21 cellular contexts compared by ENCODE assay signal in the genomic region with DNA sequence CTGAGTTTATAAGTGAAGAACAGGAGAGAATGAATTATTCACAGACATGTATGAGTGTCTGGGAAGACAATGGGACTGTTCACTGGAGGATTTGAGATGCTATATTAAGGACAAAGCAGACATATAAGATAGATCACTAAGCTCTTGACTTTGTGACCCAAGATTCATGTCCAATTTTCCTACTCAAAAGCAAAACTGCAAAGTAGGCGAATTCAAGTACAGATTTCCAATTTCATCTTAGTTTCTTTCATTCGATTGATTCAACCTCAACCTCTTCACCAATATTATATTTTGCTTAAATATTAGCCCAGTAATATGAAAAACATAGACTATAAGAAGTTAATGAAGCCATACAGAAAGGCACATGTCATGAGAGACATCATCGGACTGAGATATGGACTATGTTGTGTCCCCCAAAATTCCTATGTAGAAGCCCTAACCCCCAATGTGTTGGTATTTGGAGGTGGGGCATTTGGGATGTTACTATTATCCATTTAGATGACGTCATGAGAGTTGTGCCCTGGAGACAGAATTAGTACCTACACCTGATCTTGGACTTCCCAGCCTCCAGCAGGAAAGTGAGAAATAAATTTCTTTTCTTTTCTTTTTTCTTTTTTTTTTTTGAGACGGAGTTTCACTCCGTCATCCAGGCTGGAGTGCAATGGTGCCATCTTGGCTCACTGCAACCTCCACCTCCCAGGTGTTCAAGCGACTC.
DNase-seq lines count a peak whose midpoint lies in the region; ATAC-seq, FAIRE-seq and TF ChIP-seq lines count a peak whose summit lies in the region.
"Had no signal": no experiment of that assay in that cellular context is flagged by ENCODE, and none has a peak within 500 bp of the region (broad histone marks: within the 10 kb centered on the region; RNA-seq: fewer than 3 reads in every experiment).

No MANE protein-coding gene starts in this region.

- peaks cover 16% of the 10 kb centered on the region for H3K27me3 Mint-ChIP-seq in CD8-positive, alpha-beta T cell (ENCODE audit: low read depth)

- TF ChIP-seq EP300 in GM12878 (IDR thresholded peaks at IDR 0.05; ENCODE audit: borderline replicate concordance in 1 of 2, control insufficient read depth in 1 of 2, low read depth in 2 of 2, low read length in 2 of 2), result no peak

- no peak overlapping the region for H3K4me2 ChIP-seq in GM12878 (ENCODE audit: control insufficient read depth, insufficient read depth)
- H3K4me2 ChIP-seq in keratinocyte (ENCODE audit: control insufficient read depth, extremely low read depth, insufficient read depth, low read depth, low read length), result no peak overlapping the region
- H3K4me2 ChIP-seq: GM23338 had no signal

- TF ChIP-seq POLR2A in GM12878 (IDR thresholded peaks at IDR 0.05; ENCODE audit: low read depth, low read length) (no peak), adrenal gland (IDR thresholded peaks at IDR 0.05) (no peak)

- no peak for TF ChIP-seq RAD21 in GM12878 (IDR thresholded peaks at IDR 0.05; ENCODE audit: insufficient read depth, low read depth, low read length)

- intact Hi-C loops in GM12878 (cut with micrococcal nuclease; ENCODE audit: unreplicated experiment) (no loop called here), adrenal gland (cut with DNase I) (no loop called here)
- intact Hi-C loops in CD8-positive, alpha-beta T cell (cut with DNase I, micrococcal nuclease), result no loop called here

- H4K20me1 ChIP-seq in GM12878 (ENCODE audit: control insufficient read depth, insufficient read depth) (no peaks in the 10 kb centered on the region), keratinocyte (ENCODE audit: control insufficient read depth, extremely low read depth, insufficient read depth, low read length) (no peaks in the 10 kb centered on the region)

- no peaks in the 10 kb centered on the region for H3K36me3 ChIP-seq in GM12878 (ENCODE audit: control insufficient read depth in 2 of 2, insufficient read depth in 2 of 2, low read length in 1 of 2)
- no peaks in the 10 kb centered on the region for H3K36me3 ChIP-seq in keratinocyte (ENCODE audit: control insufficient read depth in 2 of 2, extremely low read depth in 1 of 2, insufficient read depth in 2 of 2, low read length in 2 of 2)
- no peaks in the 10 kb centered on the region for H3K36me3 ChIP-seq in CD8-positive, alpha-beta T cell (ENCODE audit: insufficient read depth, low read length)
- no peaks in the 10 kb centered on the region for H3K36me3 ChIP-seq in adrenal gland (replicated peaks in 1 of 2)
- H3K36me3 ChIP-seq: BE2C had no signal

- 57% methylated on average over 7 of the region's 7 CpGs for WGBS in GM12878 (ENCODE audit: insufficient coverage, insufficient replicate concordance, low lambda C conversion rate, missing lambda C conversion rate)
- 77 to 85% (median 84%) methylated on average over 7 of the region's 7 CpGs for WGBS in adrenal gland, 4 donors

- no TSS peak for BruUV-seq in GM12878 (replicated peaks; lab: Mats Ljungman, UMichigan)

- H3K9ac ChIP-seq in GM12878 (ENCODE audit: control insufficient read depth, insufficient read depth, low read length), result no peak overlapping the region
- no peak overlapping the region for H3K9ac ChIP-seq in keratinocyte (ENCODE audit: control insufficient read depth, extremely low read depth, insufficient read depth, low read length)

- ATAC-seq in GM12878, result no peak
- ATAC-seq in GM21825 (IDR thresholded peaks at IDR 0.05; ENCODE audit: unreplicated experiment), result no peak
- ATAC-seq in CD8-positive, alpha-beta T cell, result no peak
- ATAC-seq: GM23338 had no signal

- no peak overlapping the region for H3K27ac ChIP-seq in GM12878 (ENCODE audit: control insufficient read depth, insufficient read depth)
- H3K27ac ChIP-seq in keratinocyte (ENCODE audit: control insufficient read depth, insufficient read depth, low read length), result no peak overlapping the region
- H3K27ac ChIP-seq in CD8-positive, alpha-beta T cell (ENCODE audit: low read depth, low read length), result no peak overlapping the region
- no peak overlapping the region for H3K27ac ChIP-seq in adrenal gland

- DNase-seq in COLO829 (ENCODE audit: low spot score), result peak; percentile 31
- peak; percentile 6 for DNase-seq in RPMI7951 (ENCODE audit: low read depth)
- DNase-seq in GM12878 (ENCODE audit: low read depth, low spot score), result no peak
- no peak for DNase-seq in keratinocyte (ENCODE audit: low read depth, low spot score)
- no peak for DNase-seq in CD1c-positive myeloid dendritic cell (ENCODE audit: extremely low spot score)
- no peak for DNase-seq in CD8-positive, alpha-beta T cell
- DNase-seq in adrenal gland, result no peak
- DNase-seq: ACHN; BE2C; C1 segment of cervical spinal cord; Calu3; CD4-positive, alpha-beta T cell; DMS79 treated with DMSO at 0.1 percent for 48 hours; GF-D8; HCEC 1CT; Karpas-422; KBM-7 had no signal

- H3K4me1 ChIP-seq in GM12878 (ENCODE audit: control insufficient read depth, insufficient read depth, low read length), result no peaks in the 10 kb centered on the region
- peaks cover 24% of the 10 kb centered on the region for H3K4me1 ChIP-seq in keratinocyte (ENCODE audit: control insufficient read depth, extremely low read depth, insufficient read depth, low read length)
- H3K4me1 ChIP-seq in CD8-positive, alpha-beta T cell (ENCODE audit: insufficient read depth, low read length), result no peaks in the 10 kb centered on the region
- H3K4me1 ChIP-seq in adrenal gland (replicated peaks in 1 of 2), result no peaks in the 10 kb centered on the region
- H3K4me1 ChIP-seq: BE2C had no signal

- no peaks in the 10 kb centered on the region for H3K9me3 Mint-ChIP-seq in CD8-positive, alpha-beta T cell
- H3K9me3 Mint-ChIP-seq: CD4-positive, alpha-beta T cell; GM23338 had no signal

- no peaks in the 10 kb centered on the region for H3K9me1 ChIP-seq in keratinocyte (ENCODE audit: control insufficient read depth, extremely low read depth, insufficient read depth, low read length)

- SMC1A ChIA-PET in GM12878 (lab: Charles Lee; ENCODE audit: uncharacterized antibody, unreplicated experiment), result no interaction called here

- H3K9me3 ChIP-seq in GM12878 (replicated peaks; ENCODE audit: control insufficient read depth, insufficient read depth, low read length), result no peaks in the 10 kb centered on the region
- no peaks in the 10 kb centered on the region for H3K9me3 ChIP-seq in keratinocyte (ENCODE audit: control insufficient read depth, low read depth, low read length)
- H3K9me3 ChIP-seq in CD8-positive, alpha-beta T cell (ENCODE audit: low read length), result no peaks in the 10 kb centered on the region
- no peaks in the 10 kb centered on the region for H3K9me3 ChIP-seq in adrenal gland (replicated peaks in 1 of 3)
- H3K9me3 ChIP-seq: BE2C had no signal

- H3K36me3 Mint-ChIP-seq in CD8-positive, alpha-beta T cell, result no peaks in the 10 kb centered on the region

- no peak overlapping the region for H3K27ac Mint-ChIP-seq in CD8-positive, alpha-beta T cell
- H3K27ac Mint-ChIP-seq: CD4-positive, alpha-beta T cell; GM23338 had no signal

- H3K4me1 Mint-ChIP-seq in CD8-positive, alpha-beta T cell (ENCODE audit: low read depth), result peaks cover 3% of the 10 kb centered on the region

- RAD21 ChIA-PET in GM12878 (lab: Charles Lee; ENCODE audit: unreplicated experiment), result no interaction called here

- no peaks in the 10 kb centered on the region for H3K79me2 ChIP-seq in GM12878 (ENCODE audit: control insufficient read depth, insufficient read depth, low read length)
- no peaks in the 10 kb centered on the region for H3K79me2 ChIP-seq in keratinocyte (ENCODE audit: control insufficient read depth, insufficient read depth, low read length)

- no peaks in the 10 kb centered on the region; a peak in 2 of 4 replicates for H3K27me3 ChIP-seq in GM12878 (replicated peaks in 1 of 2; ENCODE audit: control insufficient read depth in 2 of 2, insufficient read depth in 2 of 2, low read length in 1 of 2)
- no peaks in the 10 kb centered on the region for H3K27me3 ChIP-seq in keratinocyte (ENCODE audit: control insufficient read depth, extremely low read depth, insufficient read depth, low read length)
- peaks cover under 1% of the 10 kb centered on the region for H3K27me3 ChIP-seq in CD8-positive, alpha-beta T cell (ENCODE audit: insufficient read depth, low read length)
- no peaks in the 10 kb centered on the region for H3K27me3 ChIP-seq in adrenal gland
- H3K27me3 ChIP-seq: BE2C had no signal

- H3K4me3 Mint-ChIP-seq in CD8-positive, alpha-beta T cell, result no peak overlapping the region
- H3K4me3 Mint-ChIP-seq: CD4-positive, alpha-beta T cell; GM23338 had no signal

- CTCF ChIA-PET in GM12878 (lab: Yijun Ruan, JAX), result no interaction called here
- CTCF ChIA-PET in CD8-positive, alpha-beta T cell (lab: Charles Lee), result no interaction called here

- H2AFZ ChIP-seq in GM12878 (ENCODE audit: control insufficient read depth, low read depth, low read length) (no peak overlapping the region), keratinocyte (ENCODE audit: control insufficient read depth, low read length) (no peak overlapping the region)
- H2AFZ ChIP-seq: GM23338 had no signal

- TF ChIP-seq CTCF in GM12878 (IDR thresholded peaks at IDR 0.05 in 2 of 3, conservative IDR thresholded peaks at IDR 0.05 in 1 of 3; ENCODE audit: control insufficient read depth in 2 of 3, extremely low read depth in 1 of 3, insufficient read depth in 1 of 3, low read depth in 3 of 3, low read length in 3 of 3), result no peak
- TF ChIP-seq CTCF in keratinocyte (optimal IDR thresholded peaks at IDR 0.05 in 1 of 3, IDR thresholded peaks at IDR 0.05 in 1 of 3, conservative IDR thresholded peaks at IDR 0.05 in 1 of 3; ENCODE audit: extremely low read depth in 1 of 3, insufficient read depth in 2 of 3, low read length in 3 of 3), result no peak
- no peak for TF ChIP-seq CTCF in CD8-positive, alpha-beta T cell (IDR thresholded peaks at IDR 0.05)
- TF ChIP-seq CTCF in adrenal gland (IDR thresholded peaks at IDR 0.05), result no peak

- H3K4me3 ChIP-seq in GM12878 (no peak overlapping the region), keratinocyte (ENCODE audit: control insufficient read depth in 2 of 3, extremely low read depth in 1 of 3, insufficient read depth in 2 of 3, low read depth in 1 of 3, low read length in 3 of 3) (no peak overlapping the region), adrenal gland (no peak overlapping the region)
- H3K4me3 ChIP-seq in CD8-positive, alpha-beta T cell (ENCODE audit: low read depth, low read length), result no peak overlapping the region
- H3K4me3 ChIP-seq: GM23338 had no signal

- dilution Hi-C loops in keratinocyte (cut with MboI; ENCODE audit: extremely low pct_ligation_motif_present, low sequenced_read_pairs), result no loop called here

- POLR2A ChIA-PET in GM12878 (lab: Charles Lee), result no interaction called here
- POLR2A ChIA-PET in CD8-positive, alpha-beta T cell (lab: Charles Lee), result no interaction called here

- FAIRE-seq in GM12878 (lab: Jason Lieb, UNC), result no peak
- peak; percentile 56 for FAIRE-seq in keratinocyte (lab: Jason Lieb, UNC)
- FAIRE-seq: GM19239, H54 had no signal

- in situ Hi-C loops in GM12878 (cut with MboI), result no loop called here

TF ChIP-seq in GM12878, 131 proteins besides CTCF, POLR2A, EP300 and RAD21 (continues in another document):
- TF ChIP-seq ZZZ3 (IDR thresholded peaks at IDR 0.05; ENCODE audit: control insufficient read depth, insufficient read length, low read depth), result no peak

Comparison
In these comparisons a context has a peak if more than half of its experiments do, and no peak if none do; other contexts are left out.
1. DNase-seq: peak in COLO829 (single experiment) and RPMI7951 (single experiment); none in GM12878 (single experiment), keratinocyte (single experiment), CD1c-positive myeloid dendritic cell (single experiment), CD8-positive, alpha-beta T cell (0 of 7) and adrenal gland (0 of 7).